In the genomic region with DNA sequence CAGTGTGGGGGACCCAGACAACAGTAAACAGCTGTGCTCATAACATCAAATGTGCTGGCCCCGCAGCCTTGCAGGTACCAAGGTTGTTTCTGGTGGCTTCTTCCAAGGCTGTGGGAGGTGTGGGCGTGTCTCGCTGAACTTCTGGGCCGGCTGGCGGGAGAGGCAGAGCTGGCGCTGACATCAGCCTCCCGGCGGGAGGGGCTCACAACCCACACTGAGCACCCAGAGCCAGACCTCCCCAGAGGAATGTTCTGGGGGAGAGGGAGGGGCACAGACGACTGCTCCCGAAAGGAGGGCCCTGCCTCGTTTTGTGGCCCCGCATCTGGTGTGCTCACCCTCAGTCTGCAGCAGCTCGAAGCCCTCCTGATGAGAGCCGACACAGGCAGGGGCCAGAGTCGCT, we compare ENCODE assay signal across 8 cellular contexts. TPM values are rescaled to one million over a fixed set of nuclear protein-coding genes. Genes with fewer than 3 reads are reported as not detected.
DNase-seq lines count a peak whose midpoint lies in the region; ATAC-seq, FAIRE-seq and TF ChIP-seq lines count a peak whose summit lies in the region.

No MANE protein-coding gene starts in this region.

- H3K27me3 ChIP-seq in pancreas = no peaks in the 10 kb centered on the region

- peak overlapping the region; percentile 56 to 82 (median 68) for H3K27ac ChIP-seq in pancreas

- ATAC-seq in pancreas (peak; percentile 47 to 77 (median 69)), GM19397 (IDR thresholded peaks at IDR 0.05; ENCODE audit: unreplicated experiment) (no peak), HG03378 (IDR thresholded peaks at IDR 0.05; ENCODE audit: unreplicated experiment) (no peak)

- no peak for FAIRE-seq in pancreas (lab: Jason Lieb, UNC)

- H3K4me1 ChIP-seq in pancreas = peaks cover 28 to 36% (median 31%) of the 10 kb centered on the region in 3 donors

- WGBS in pancreas, 2 donors = 48 to 67% methylated on average over 15 of the region's 15 CpGs

- in situ Hi-C loops in GM13976 (cut with MboI; ENCODE audit: low sequenced_read_pairs, unreplicated experiment) = no loop called here

- intact Hi-C loops in pancreas (cut with DNase I) = no loop called here

- DNase-seq in ELF-1 (ENCODE audit: low read depth, low spot score) = peak; percentile 81
- DNase-seq in NCI-H510A treated with DMSO at 0.1 percent for 48 hours (lab: John Stamatoyannopoulos, UW) = peak; percentile 72
- peak; percentile 60 for DNase-seq in glomerular visceral epithelial cell (ENCODE audit: extremely low spot score)
- DNase-seq in pancreas = peak in 5 of 6 donors; percentile 57 to 77 (median 67)
- DNase-seq in GM13976 (ENCODE audit: low spot score) = no peak
- DNase-seq in hepatic stellate cell (ENCODE audit: low spot score) = no peak

- H3K9me3 ChIP-seq in pancreas = no peaks in the 10 kb centered on the region

- no peaks in the 10 kb centered on the region for H3K36me3 ChIP-seq in pancreas

- no peak overlapping the region for H3K4me3 ChIP-seq in pancreas

- TF ChIP-seq CTCF in pancreas (IDR thresholded peaks at IDR 0.05) = no peak
- no peak for TF ChIP-seq CTCF in GM13976 (IDR thresholded peaks at IDR 0.05; ENCODE audit: borderline replicate concordance, control extremely low read depth, extremely low read depth, insufficient read depth, missing control alignments)

RNA-seq across cellular contexts. Expression of gene SLC12A7, which starts 6.9 kb away (rescaled TPM):
- total RNA-seq in pancreas = 10 to 100 TPM; 17.4 to 56.5 (median 32.1) TPM
- polyA plus RNA-seq in pancreas = 10 to 100 TPM; 40.0 to 44.9 TPM

Comparison
In these comparisons a context has a peak if more than half of its experiments do, and no peak if none do; other contexts are left out.
1. DNase-seq: peak in ELF-1 (single experiment), NCI-H510A treated with DMSO at 0.1 percent for 48 hours (single experiment), glomerular visceral epithelial cell (single experiment) and pancreas (5 of 6); none in GM13976 (single experiment) and hepatic stellate cell (single experiment).
2. ATAC-seq: peak in pancreas (4 of 4); none in GM19397 (single experiment) and HG03378 (single experiment).